Comparison of ENCODE assay signal across 26 cellular contexts in genomic region chr14:101334656-101335055, GRCh38.
"Had no signal": no experiment of that assay in that cellular context is flagged by ENCODE, and none has a peak within 500 bp of the region (broad histone marks: within the 10 kb centered on the region; RNA-seq: fewer than 3 reads in every experiment).

No MANE protein-coding gene starts in this region.

- H3K4me3 ChIP-seq: breast epithelium, smooth muscle cell, suprapubic skin, tibial nerve had no signal

- H3K4me2 ChIP-seq: smooth muscle cell had no signal

- H3K9me3 ChIP-seq: breast epithelium, suprapubic skin, tibial nerve had no signal

- H3K36me3 ChIP-seq: breast epithelium, suprapubic skin, tibial nerve, WERI-Rb-1 had no signal

- H3K4me3 Mint-ChIP-seq: activated CD4-positive, alpha-beta memory T cell treated with anti-CD3 and anti-CD28 coated beads for 36 hours; activated naive CD4-positive, alpha-beta T cell treated with anti-CD3 and anti-CD28 coated beads, Interleukin-2, amount 10 ng/mL, durations not matched to agents 7 days and 5 days; activated naive CD8-positive, alpha-beta T cell treated with anti-CD3 and anti-CD28 coated beads, Interleukin-2, amount 10 ng/mL, durations not matched to agents 7 days and 5 days; activated T-cell treated with anti-CD3 and anti-CD28 coated beads, Interleukin-2, amount 50 U/mL, for 24 hours; mesothelial cell of epicardium; T-helper 1 cell treated with Interleukin-12 subunit alpha and Interleukin-12 subunit beta and Interleukin-4 antibody, amounts not matched to agents 30 μg/mL and 1 μg/mL, for 36 hours had no signal

- H3K4me1 Mint-ChIP-seq: activated naive CD4-positive, alpha-beta T cell treated with anti-CD3 and anti-CD28 coated beads, Interleukin-2, amount 10 ng/mL, durations not matched to agents 7 days and 5 days; activated naive CD8-positive, alpha-beta T cell treated with anti-CD3 and anti-CD28 coated beads, Interleukin-2, amount 10 ng/mL, durations not matched to agents 7 days and 5 days had no signal

- H3K4me1 ChIP-seq: breast epithelium, suprapubic skin, tibial nerve had no signal

- H3K36me3 Mint-ChIP-seq: activated CD4-positive, alpha-beta memory T cell treated with anti-CD3 and anti-CD28 coated beads for 36 hours; activated naive CD4-positive, alpha-beta T cell treated with anti-CD3 and anti-CD28 coated beads, Interleukin-2, amount 10 ng/mL, durations not matched to agents 7 days and 5 days; activated naive CD8-positive, alpha-beta T cell treated with anti-CD3 and anti-CD28 coated beads, Interleukin-2, amount 10 ng/mL, durations not matched to agents 7 days and 5 days; mesothelial cell of epicardium; naive B cell had no signal

- H3K27me3 ChIP-seq: tibial nerve had no signal

- H3K27ac ChIP-seq: breast epithelium, suprapubic skin, tibial nerve, WERI-Rb-1 had no signal

- H3K9me3 Mint-ChIP-seq: activated CD4-positive, alpha-beta memory T cell treated with anti-CD3 and anti-CD28 coated beads for 36 hours; activated naive CD4-positive, alpha-beta T cell treated with anti-CD3 and anti-CD28 coated beads, Interleukin-2, amount 10 ng/mL, durations not matched to agents 7 days and 5 days; activated naive CD8-positive, alpha-beta T cell treated with anti-CD3 and anti-CD28 coated beads, Interleukin-2, amount 10 ng/mL, durations not matched to agents 7 days and 5 days; activated T-cell treated with anti-CD3 and anti-CD28 coated beads, Interleukin-2, amount 50 U/mL, for 24 hours; mesothelial cell of epicardium; T-helper 1 cell treated with Interleukin-12 subunit alpha and Interleukin-12 subunit beta and Interleukin-4 antibody, amounts not matched to agents 30 μg/mL and 1 μg/mL, for 36 hours had no signal

- ATAC-seq: activated CD4-positive, CD25-positive, alpha-beta regulatory T cell treated with anti-CD3 and anti-CD28 coated beads, Interleukin-2, amount 50 U/mL, for 24 hours had no signal

- H3K27ac Mint-ChIP-seq: activated CD4-positive, alpha-beta memory T cell treated with anti-CD3 and anti-CD28 coated beads for 36 hours; activated naive CD4-positive, alpha-beta T cell treated with anti-CD3 and anti-CD28 coated beads, Interleukin-2, amount 10 ng/mL, durations not matched to agents 7 days and 5 days; activated naive CD8-positive, alpha-beta T cell treated with anti-CD3 and anti-CD28 coated beads, Interleukin-2, amount 10 ng/mL, durations not matched to agents 7 days and 5 days; activated T-cell treated with anti-CD3 and anti-CD28 coated beads, Interleukin-2, amount 50 U/mL, for 24 hours; T-helper 1 cell treated with Interleukin-12 subunit alpha and Interleukin-12 subunit beta and Interleukin-4 antibody, amounts not matched to agents 30 μg/mL and 1 μg/mL, for 36 hours had no signal

- DNase-seq: activated CD4-positive, alpha-beta memory T cell treated with anti-CD3 and anti-CD28 coated beads for 36 hours; activated CD4-positive, alpha-beta T cell treated with anti-CD3 and anti-CD28 coated beads for 48 hours; activated CD8-positive, alpha-beta memory T cell treated with anti-CD3 and anti-CD28 coated beads, Interleukin-2, amount 50 U/mL, for 48 hours; activated gamma-delta T cell; activated naive CD4-positive, alpha-beta T cell treated with anti-CD3 and anti-CD28 coated beads, Interleukin-2, amount 10 ng/mL, durations not matched to agents 7 days and 5 days; activated naive CD8-positive, alpha-beta T cell treated with anti-CD3 and anti-CD28 coated beads, Interleukin-2, amount 10 ng/mL, durations not matched to agents 7 days and 5 days; activated T-cell treated with anti-CD3 and anti-CD28 coated beads, Interleukin-2, amount 50 U/mL, for 24 hours; central memory CD4-positive, alpha-beta T cell; effector CD4-positive, alpha-beta T cell; glutamatergic neuron; islet precursor cell; mammary epithelial cell; naive B cell; occipital lobe; stimulated activated CD4-positive, alpha-beta T cell treated with anti-CD3 and anti-CD28 coated beads, Interleukin-1b, Interleukin-23, amount 100 ng/mL, for 48 hours; stimulated activated naive CD4-positive, alpha-beta T cell; SW 1271; T1000; WERI-Rb-1 had no signal
